Comparison of ENCODE assay signal across 9 cellular contexts in genomic region chr5:55037046-55037771, GRCh38. TPM values are rescaled to one million over a fixed set of nuclear protein-coding genes. Genes with fewer than 3 reads are reported as not detected.
DNase-seq lines count a peak whose midpoint lies in the region; ATAC-seq, FAIRE-seq and TF ChIP-seq lines count a peak whose summit lies in the region.
"Had no signal": no experiment of that assay in that cellular context is flagged by ENCODE, and none has a peak within 500 bp of the region (broad histone marks: within the 10 kb centered on the region; RNA-seq: fewer than 3 reads in every experiment).

No MANE protein-coding gene starts in this region.

- no peak overlapping the region for H3K4me3 ChIP-seq in CD4-positive, alpha-beta memory T cell (ENCODE audit: low read length in 2 of 2)
- H3K4me3 ChIP-seq in OCI-LY7 (ENCODE audit: low read depth, low read length, poor library complexity, severe bottlenecking) (no peak overlapping the region), osteoblast (ENCODE audit: insufficient read depth, low read length) (no peak overlapping the region), pancreas (no peak overlapping the region), WERI-Rb-1 (ENCODE audit: low read depth, low read length) (no peak overlapping the region)

- H3K4me2 ChIP-seq in OCI-LY7 (ENCODE audit: low read length) (no peak overlapping the region), osteoblast (ENCODE audit: insufficient read depth, low read length) (no peak overlapping the region)

- no peak for FAIRE-seq in pancreas (lab: Jason Lieb, UNC)

- no peaks in the 10 kb centered on the region for H3K27me3 ChIP-seq in CD4-positive, alpha-beta memory T cell (ENCODE audit: insufficient read depth, low read length)
- H3K27me3 ChIP-seq in osteoblast (ENCODE audit: insufficient read depth, low read length): no peaks in the 10 kb centered on the region
- H3K27me3 ChIP-seq in pancreas: no peaks in the 10 kb centered on the region
- peaks cover 63% of the 10 kb centered on the region for H3K27me3 ChIP-seq in WERI-Rb-1 (ENCODE audit: insufficient read depth, low read depth, severe bottlenecking)

- 64 to 65% methylated on average over 7 of the region's 7 CpGs for WGBS in pancreas, 2 donors

- peak; percentile 36 to 72 (median 54) for DNase-seq in CD4-positive, alpha-beta memory T cell
- DNase-seq in OCI-LY7 (ENCODE audit: low spot score): peak; percentile 22
- peak; percentile 55 for DNase-seq in activated naive CD4-positive, alpha-beta T cell treated with anti-CD3 and anti-CD28 coated beads, Interleukin-2, amount 50 U/mL, for 16 hours
- DNase-seq in osteoblast (ENCODE audit: insufficient read length, low spot score, missing footprints): peak; percentile 54
- no peak for DNase-seq in pancreas
- no peak for DNase-seq in WERI-Rb-1
- no peak for DNase-seq in NCI-H2171 (lab: John Stamatoyannopoulos, UW)

- intact Hi-C loops in CD4-positive, alpha-beta memory T cell (cut with micrococcal nuclease): loop anchor here (1.0 to 2.0 kb wide), 4 partner anchors 14 to 131 kb away; no protein-coding TSS in a partner anchor
- intact Hi-C loops in OCI-LY7 (cut with micrococcal nuclease; ENCODE audit: unreplicated experiment) (no loop called here), pancreas (cut with DNase I) (no loop called here)

- H3K36me3 ChIP-seq in CD4-positive, alpha-beta memory T cell (ENCODE audit: insufficient read depth, low read length): no peaks in the 10 kb centered on the region
- H3K36me3 ChIP-seq in OCI-LY7 (ENCODE audit: insufficient read depth, low read length) (no peaks in the 10 kb centered on the region), osteoblast (ENCODE audit: insufficient read depth, low read length) (no peaks in the 10 kb centered on the region), pancreas (no peaks in the 10 kb centered on the region), WERI-Rb-1 (no peaks in the 10 kb centered on the region)

- H3K4me3 Mint-ChIP-seq in CD4-positive, alpha-beta memory T cell: peak overlapping the region in 6 of 8 donors; percentile 25 to 65 (median 49)

- H3K27ac Mint-ChIP-seq in CD4-positive, alpha-beta memory T cell: peak overlapping the region; percentile 24 to 96 (median 88)

- H3K4me1 ChIP-seq in CD4-positive, alpha-beta memory T cell (ENCODE audit: insufficient read depth, low read length): peaks cover 25% of the 10 kb centered on the region
- H3K4me1 ChIP-seq in OCI-LY7 (ENCODE audit: insufficient read depth, low read length, poor library complexity, severe bottlenecking) (no peaks in the 10 kb centered on the region), osteoblast (ENCODE audit: insufficient read depth, low read length) (peaks cover 10% of the 10 kb centered on the region), pancreas (no peaks in the 10 kb centered on the region)

- no peak for TF ChIP-seq CTCF in OCI-LY7 (conservative IDR thresholded peaks at IDR 0.05; ENCODE audit: low read length)
- TF ChIP-seq CTCF in osteoblast (IDR thresholded peaks at IDR 0.05; ENCODE audit: extremely low read depth, low read depth, low read length): peak; percentile 33
- no peak for TF ChIP-seq CTCF in pancreas (IDR thresholded peaks at IDR 0.05)
- TF ChIP-seq CTCF in WERI-Rb-1 (IDR thresholded peaks at IDR 0.05; ENCODE audit: low read depth, low read length): no peak

- peaks cover 4% of the 10 kb centered on the region in 2 donors for H3K36me3 Mint-ChIP-seq in CD4-positive, alpha-beta memory T cell

- peak overlapping the region; percentile 19 for H3K27ac ChIP-seq in CD4-positive, alpha-beta memory T cell (ENCODE audit: low read depth, low read length)
- H3K27ac ChIP-seq in OCI-LY7 (ENCODE audit: low read depth, low read length, poor library complexity, severe bottlenecking) (no peak overlapping the region), osteoblast (ENCODE audit: low read depth, low read length) (no peak overlapping the region), pancreas (no peak overlapping the region), WERI-Rb-1 (no peak overlapping the region)

- no peaks in the 10 kb centered on the region for H3K79me2 ChIP-seq in OCI-LY7 (ENCODE audit: insufficient read depth, low read depth, low read length)
- no peaks in the 10 kb centered on the region for H3K79me2 ChIP-seq in osteoblast (ENCODE audit: insufficient read depth, low read length)

- H2AFZ ChIP-seq in OCI-LY7 (ENCODE audit: low read length): no peak overlapping the region
- peak overlapping the region; percentile 60 for H2AFZ ChIP-seq in osteoblast (ENCODE audit: low read length)

- H3K27me3 Mint-ChIP-seq in CD4-positive, alpha-beta memory T cell: no peaks in the 10 kb centered on the region

- no peak for ATAC-seq in HG02678 (IDR thresholded peaks at IDR 0.05; ENCODE audit: unreplicated experiment)
- no peak for ATAC-seq in pancreas

- CTCF ChIA-PET in CD4-positive, alpha-beta memory T cell (lab: Charles Lee; ENCODE audit: partially characterized antibody): interaction anchor here (0.7 to 3.9 kb wide), 26 partner anchors 10 to 131 kb away, joined by 3 to 36 read pairs (median 6); partner anchors contain the start of genes GPX8 and GZMK
- CTCF ChIA-PET in OCI-LY7 (lab: Charles Lee; ENCODE audit: unreplicated experiment): interaction anchor here (0.6 kb wide), 1 partner anchor 171 kb away, joined by 3 read pairs; no protein-coding TSS in a partner anchor

- peaks cover 23 to 42% (median 32%) of the 10 kb centered on the region in 4 donors for H3K4me1 Mint-ChIP-seq in CD4-positive, alpha-beta memory T cell

- BruUV-seq in OCI-LY7 (replicated peaks; lab: Mats Ljungman, UMichigan): no TSS peak

- POLR2A ChIA-PET in CD4-positive, alpha-beta memory T cell (lab: Charles Lee; ENCODE audit: partially characterized antibody): interaction anchor here (0.8 to 3.2 kb wide), 22 partner anchors 8 to 727 kb away, joined by 3 to 54 read pairs (median 6); partner anchors contain the start of genes ARL15, DHX29, GZMA and GZMK
- POLR2A ChIA-PET in OCI-LY7 (lab: Charles Lee): interaction anchor here (0.9 to 1.0 kb wide), 2 partner anchors 8 to 11 kb away, joined by 4 to 5 read pairs; no protein-coding TSS in a partner anchor

- peaks cover 0 to 2% (median 0%) of the 10 kb centered on the region in 8 donors for H3K9me3 Mint-ChIP-seq in CD4-positive, alpha-beta memory T cell

- H3K9me2 ChIP-seq in OCI-LY7 (ENCODE audit: insufficient read depth, low read length): no peaks in the 10 kb centered on the region

- H4K20me1 ChIP-seq in OCI-LY7 (ENCODE audit: insufficient read depth, low read length): no peaks in the 10 kb centered on the region
- no peaks in the 10 kb centered on the region for H4K20me1 ChIP-seq in osteoblast (ENCODE audit: insufficient read depth, low read length)

- H3K9me3 ChIP-seq in CD4-positive, alpha-beta memory T cell (ENCODE audit: control insufficient read depth in 1 of 2, low read length in 2 of 2): no peaks in the 10 kb centered on the region
- H3K9me3 ChIP-seq in OCI-LY7 (ENCODE audit: low read length): no peaks in the 10 kb centered on the region
- H3K9me3 ChIP-seq in osteoblast (ENCODE audit: low read depth, low read length): no peaks in the 10 kb centered on the region
- H3K9me3 ChIP-seq in pancreas: no peaks in the 10 kb centered on the region
- H3K9me3 ChIP-seq in WERI-Rb-1 (ENCODE audit: severe bottlenecking): no peaks in the 10 kb centered on the region

RNA-seq across cellular contexts. Expression of gene GZMK, which starts 13.2 kb away (rescaled TPM):
- total RNA-seq in CD4-positive, alpha-beta memory T cell: 10 to 100 TPM; 30.0 to 31.3 TPM
- polyA plus RNA-seq in CD4-positive, alpha-beta memory T cell: 100 to 1,000 TPM in 1 of 2 donors, 10 to 100 TPM in 1; 92.8 to 116 TPM
- total RNA-seq in OCI-LY7 (2014; rRNA removed; shearing (Covaris generic)): not detected in 2 replicates
- not detected in 2 replicates for total RNA-seq in OCI-LY7 (2022)
- not detected in 2 replicates for total RNA-seq in osteoblast
- total RNA-seq in pancreas: under 1 TPM in 4 of 6 donors, not detected in 2; 0.20 to 0.34 (median 0.27) TPM
- polyA plus RNA-seq in pancreas: under 1 TPM; 0.28 to 0.30 TPM
- total RNA-seq: glomerular endothelial cell had no signal

RNA-seq across cellular contexts. Expression of gene ESM1, which starts 51.8 kb away (rescaled TPM):
- 1 to 10 TPM in 1 of 2 experiments, under 1 TPM in 1; 0.99 to 1.5 TPM for total RNA-seq in CD4-positive, alpha-beta memory T cell
- 1 to 10 TPM; 1.1 TPM for polyA plus RNA-seq in CD4-positive, alpha-beta memory T cell
- total RNA-seq in OCI-LY7 (2014; rRNA removed; shearing (Covaris generic)): not detected in 2 replicates
- not detected in 2 replicates for total RNA-seq in OCI-LY7 (2022)
- total RNA-seq in osteoblast: 1.8 and 2.9 TPM in 2 replicates
- under 1 TPM in 4 of 6 donors, not detected in 2; 0.19 to 0.84 (median 0.69) TPM for total RNA-seq in pancreas
- 1 to 10 TPM in 1 of 2 donors, under 1 TPM in 1; 0.08 to 1.0 TPM for polyA plus RNA-seq in pancreas

Comparison
In these comparisons a context has a peak if more than half of its experiments do, and no peak if none do; other contexts are left out.
1. DNase-seq: peak in CD4-positive, alpha-beta memory T cell (5 of 5), OCI-LY7 (single experiment), activated naive CD4-positive, alpha-beta T cell treated with anti-CD3 and anti-CD28 coated beads, Interleukin-2, amount 50 U/mL, for 16 hours (single experiment) and osteoblast (single experiment); none in pancreas (0 of 6), WERI-Rb-1 (single experiment) and NCI-H2171 (single experiment).
2. RNA of gene GZMK, which starts 13.2 kb away (total RNA-seq): 30.0 to 31.3 TPM in CD4-positive, alpha-beta memory T cell; 0.20 to 0.34 TPM in pancreas, not detected in OCI-LY7 and not detected in osteoblast; every median in the first group is over 10 times any median in the second.